In genomic region chr5:172792693-172793570, GRCh38 we compare ENCODE assay signal across 17 cellular contexts. TPM values are rescaled to one million over a fixed set of nuclear protein-coding genes. Genes with fewer than 3 reads are reported as not detected.
DNase-seq lines count a peak whose midpoint lies in the region; TF ChIP-seq lines count a peak whose summit lies in the region.
"Had no signal": no experiment of that assay in that cellular context is flagged by ENCODE, and none has a peak within 500 bp of the region (broad histone marks: within the 10 kb centered on the region; RNA-seq: fewer than 3 reads in every experiment).

No MANE protein-coding gene starts in this region.

- TF ChIP-seq POLR2A in uterus (IDR thresholded peaks at IDR 0.05), result no peak

- peak overlapping the region; percentile 91 for H3K27ac Mint-ChIP-seq in dendritic cell treated with granulocyte-macrophage colony-stimulating factor and Interleukin-4, amounts not matched to agents 40 ng/mL and 50 ng/mL, for 4 days

- no peak overlapping the region for H3K4me3 Mint-ChIP-seq in dendritic cell treated with granulocyte-macrophage colony-stimulating factor and Interleukin-4, amounts not matched to agents 40 ng/mL and 50 ng/mL, for 4 days

- H3K79me2 ChIP-seq in osteoblast (ENCODE audit: insufficient read depth, low read length), result no peaks in the 10 kb centered on the region

- H3K27me3 Mint-ChIP-seq in dendritic cell treated with granulocyte-macrophage colony-stimulating factor and Interleukin-4, amounts not matched to agents 40 ng/mL and 50 ng/mL, for 4 days, result no peaks in the 10 kb centered on the region

- H3K27ac ChIP-seq in osteoblast (ENCODE audit: low read depth, low read length) (peak overlapping the region; percentile 93), uterus (peak overlapping the region; percentile 92 to 97)

- H4K20me1 ChIP-seq in osteoblast (ENCODE audit: insufficient read depth, low read length), result no peaks in the 10 kb centered on the region

- H3K4me2 ChIP-seq in osteoblast (ENCODE audit: insufficient read depth, low read length), result no peak overlapping the region

- peak; percentile 36 for DNase-seq in activated effector memory CD4-positive, alpha-beta T cell treated with anti-CD3 and anti-CD28 coated beads, Interleukin-2, amount 50 U/mL, for 16 hours
- DNase-seq in activated effector memory CD4-positive, alpha-beta T cell treated with Interleukin-2 at 50 U/mL for 16 hours, result no peak
- peak; percentile 69 for DNase-seq in osteoblast (ENCODE audit: insufficient read length, low spot score, missing footprints)
- no peak for DNase-seq in uterus
- no peak for DNase-seq in ureter (ENCODE audit: low spot score)
- no peak for DNase-seq in stimulated activated CD4-positive, alpha-beta T cell treated with anti-CD3 and anti-CD28 coated beads, Interleukin-2, amount 100 ng/mL, for 24 hours
- DNase-seq in NOMO-1 treated with DMSO at 0.1 percent for 48 hours (lab: John Stamatoyannopoulos, UW; ENCODE audit: unreplicated experiment), result no peak
- DNase-seq: brain microvascular endothelial cell; Calu3; heart left ventricle; KBM-7; kidney glomerular epithelial cell; NCI-H187 treated with DMSO at 0.1 percent for 48 hours; retina; SIG-M5; stimulated activated naive CD4-positive, alpha-beta T cell had no signal

- intact Hi-C loops in dendritic cell treated with granulocyte-macrophage colony-stimulating factor and Interleukin-4, amounts not matched to agents 40 ng/mL and 50 ng/mL, for 4 days (cut with micrococcal nuclease), result no loop called here
- intact Hi-C loops in uterus (cut with DNase I; ENCODE audit: low total_unique reads), result no loop called here

- H2AFZ ChIP-seq in osteoblast (ENCODE audit: low read length), result no peak overlapping the region

- H3K36me3 ChIP-seq in osteoblast (ENCODE audit: insufficient read depth, low read length), result no peaks in the 10 kb centered on the region
- no peaks in the 10 kb centered on the region for H3K36me3 ChIP-seq in uterus
- H3K36me3 ChIP-seq: brain microvascular endothelial cell, heart left ventricle had no signal

- H3K9me3 ChIP-seq in osteoblast (ENCODE audit: low read depth, low read length), result no peaks in the 10 kb centered on the region
- no peaks in the 10 kb centered on the region for H3K9me3 ChIP-seq in uterus
- H3K9me3 ChIP-seq: heart left ventricle had no signal

- H3K9me3 Mint-ChIP-seq in dendritic cell treated with granulocyte-macrophage colony-stimulating factor and Interleukin-4, amounts not matched to agents 40 ng/mL and 50 ng/mL, for 4 days, result no peaks in the 10 kb centered on the region

- H3K27me3 ChIP-seq in osteoblast (ENCODE audit: insufficient read depth, low read length) (no peaks in the 10 kb centered on the region), uterus (no peaks in the 10 kb centered on the region)
- H3K27me3 ChIP-seq: brain microvascular endothelial cell, heart left ventricle had no signal

- peaks cover 56% of the 10 kb centered on the region for H3K4me1 ChIP-seq in osteoblast (ENCODE audit: insufficient read depth, low read length)
- H3K4me1 ChIP-seq in uterus, result peaks cover 17 to 22% of the 10 kb centered on the region in 2 donors

- TF ChIP-seq CTCF in osteoblast (IDR thresholded peaks at IDR 0.05; ENCODE audit: extremely low read depth, low read depth, low read length) (no peak), uterus (IDR thresholded peaks at IDR 0.05) (no peak)

- H3K4me3 ChIP-seq in osteoblast (ENCODE audit: insufficient read depth, low read length) (no peak overlapping the region), uterus (no peak overlapping the region)
- H3K4me3 ChIP-seq: heart left ventricle had no signal

- H3K36me3 Mint-ChIP-seq in dendritic cell treated with granulocyte-macrophage colony-stimulating factor and Interleukin-4, amounts not matched to agents 40 ng/mL and 50 ng/mL, for 4 days (ENCODE audit: low read depth), result peaks cover 6% of the 10 kb centered on the region

- H3K4me1 Mint-ChIP-seq in dendritic cell treated with granulocyte-macrophage colony-stimulating factor and Interleukin-4, amounts not matched to agents 40 ng/mL and 50 ng/mL, for 4 days (ENCODE audit: low read depth), result peaks cover 87% of the 10 kb centered on the region

RNA-seq across cellular contexts. Expression of gene DUSP1, which starts 21.9 kb away (rescaled TPM):
- 69.2 and 74.6 TPM in 2 replicates for total RNA-seq in osteoblast
- total RNA-seq in uterus, result 1,000 to 10,000 TPM in 1 of 4 donors, 100 to 1,000 TPM in 3; 189 to 2,046 (median 515) TPM
- 84.2 TPM for total RNA-seq in ureter

RNA-seq across cellular contexts. Expression of gene ERGIC1, which starts 41.1 kb away (rescaled TPM):
- total RNA-seq in osteoblast (109 and 128 TPM in 2 replicates), uterus (100 to 1,000 TPM in 1 of 4 donors, 10 to 100 TPM in 3; 34.8 to 130 (median 67.7) TPM), ureter (140 TPM)

Comparison
In these comparisons a context has a peak if more than half of its experiments do, and no peak if none do; other contexts are left out.
1. DNase-seq: peak in activated effector memory CD4-positive, alpha-beta T cell treated with anti-CD3 and anti-CD28 coated beads, Interleukin-2, amount 50 U/mL, for 16 hours (single experiment) and osteoblast (single experiment); none in activated effector memory CD4-positive, alpha-beta T cell treated with Interleukin-2 at 50 U/mL for 16 hours (single experiment), uterus (0 of 2), ureter (single experiment), stimulated activated CD4-positive, alpha-beta T cell treated with anti-CD3 and anti-CD28 coated beads, Interleukin-2, amount 100 ng/mL, for 24 hours (0 of 2) and NOMO-1 treated with DMSO at 0.1 percent for 48 hours (single experiment).